ENCODE assay signal across 1 cellular context in the genomic region with DNA sequence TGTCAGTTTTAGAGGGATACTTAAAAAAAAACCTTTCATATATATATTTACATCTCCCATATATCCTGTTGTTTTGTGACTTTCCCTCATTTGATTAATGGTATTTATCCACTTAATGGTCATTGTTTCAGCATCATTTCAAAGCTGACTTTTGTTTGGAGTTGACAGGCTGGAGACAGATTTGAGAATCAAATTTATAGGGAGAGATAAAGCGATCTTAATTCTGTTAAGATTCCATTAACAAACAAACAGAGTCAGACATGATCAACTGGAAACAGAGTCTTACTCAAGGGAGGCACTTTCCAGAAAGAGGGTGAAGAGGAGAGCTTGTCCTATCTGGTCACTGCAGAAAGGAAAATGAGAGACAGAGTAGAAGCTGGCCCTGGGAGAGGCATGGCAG.
A peak's percentile ranks its signal among the peaks of the same experiment; 100 is the strongest.
TF ChIP-seq lines count a peak whose summit lies in the region.

No MANE protein-coding gene starts in this region.

TF ChIP-seq in SK-N-SH, 30 proteins besides CTCF, POLR2A, EP300 and RAD21 (continued from another document):
- TF ChIP-seq, protein P1, sequence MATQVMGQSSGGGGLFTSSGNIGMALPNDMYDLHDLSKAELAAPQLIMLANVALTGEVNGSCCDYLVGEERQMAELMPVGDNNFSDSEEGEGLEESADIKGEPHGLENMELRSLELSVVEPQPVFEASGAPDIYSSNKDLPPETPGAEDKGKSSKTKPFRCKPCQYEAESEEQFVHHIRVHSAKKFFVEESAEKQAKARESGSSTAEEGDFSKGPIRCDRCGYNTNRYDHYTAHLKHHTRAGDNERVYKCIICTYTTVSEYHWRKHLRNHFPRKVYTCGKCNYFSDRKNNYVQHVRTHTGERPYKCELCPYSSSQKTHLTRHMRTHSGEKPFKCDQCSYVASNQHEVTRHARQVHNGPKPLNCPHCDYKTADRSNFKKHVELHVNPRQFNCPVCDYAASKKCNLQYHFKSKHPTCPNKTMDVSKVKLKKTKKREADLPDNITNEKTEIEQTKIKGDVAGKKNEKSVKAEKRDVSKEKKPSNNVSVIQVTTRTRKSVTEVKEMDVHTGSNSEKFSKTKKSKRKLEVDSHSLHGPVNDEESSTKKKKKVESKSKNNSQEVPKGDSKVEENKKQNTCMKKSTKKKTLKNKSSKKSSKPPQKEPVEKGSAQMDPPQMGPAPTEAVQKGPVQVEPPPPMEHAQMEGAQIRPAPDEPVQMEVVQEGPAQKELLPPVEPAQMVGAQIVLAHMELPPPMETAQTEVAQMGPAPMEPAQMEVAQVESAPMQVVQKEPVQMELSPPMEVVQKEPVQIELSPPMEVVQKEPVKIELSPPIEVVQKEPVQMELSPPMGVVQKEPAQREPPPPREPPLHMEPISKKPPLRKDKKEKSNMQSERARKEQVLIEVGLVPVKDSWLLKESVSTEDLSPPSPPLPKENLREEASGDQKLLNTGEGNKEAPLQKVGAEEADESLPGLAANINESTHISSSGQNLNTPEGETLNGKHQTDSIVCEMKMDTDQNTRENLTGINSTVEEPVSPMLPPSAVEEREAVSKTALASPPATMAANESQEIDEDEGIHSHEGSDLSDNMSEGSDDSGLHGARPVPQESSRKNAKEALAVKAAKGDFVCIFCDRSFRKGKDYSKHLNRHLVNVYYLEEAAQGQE (IDR thresholded peaks at IDR 0.05; ENCODE audit: low read depth, low read length), result no peak
- TF ChIP-seq JUND (IDR thresholded peaks at IDR 0.05) (no peak), CHD2 (IDR thresholded peaks at IDR 0.05; ENCODE audit: low read length, partially characterized antibody) (peak; percentile 42), GATA2 (CRISPR knock-in tag; IDR thresholded peaks at IDR 0.05) (peak; percentile 66), SMC3 (IDR thresholded peaks at IDR 0.05; ENCODE audit: low read depth, low read length) (no peak), RFX5 (IDR thresholded peaks at IDR 0.05; ENCODE audit: low read length) (no peak), RCOR1 (IDR thresholded peaks at IDR 0.05; ENCODE audit: low read length) (no peak), GABPA (IDR thresholded peaks at IDR 0.05; ENCODE audit: low read depth) (no peak), MXI1 (IDR thresholded peaks at IDR 0.05; ENCODE audit: low read depth, low read length) (no peak), RXRA (IDR thresholded peaks at IDR 0.05; ENCODE audit: borderline replicate concordance, low read depth) (no peak)
- TF ChIP-seq, protein P2, sequence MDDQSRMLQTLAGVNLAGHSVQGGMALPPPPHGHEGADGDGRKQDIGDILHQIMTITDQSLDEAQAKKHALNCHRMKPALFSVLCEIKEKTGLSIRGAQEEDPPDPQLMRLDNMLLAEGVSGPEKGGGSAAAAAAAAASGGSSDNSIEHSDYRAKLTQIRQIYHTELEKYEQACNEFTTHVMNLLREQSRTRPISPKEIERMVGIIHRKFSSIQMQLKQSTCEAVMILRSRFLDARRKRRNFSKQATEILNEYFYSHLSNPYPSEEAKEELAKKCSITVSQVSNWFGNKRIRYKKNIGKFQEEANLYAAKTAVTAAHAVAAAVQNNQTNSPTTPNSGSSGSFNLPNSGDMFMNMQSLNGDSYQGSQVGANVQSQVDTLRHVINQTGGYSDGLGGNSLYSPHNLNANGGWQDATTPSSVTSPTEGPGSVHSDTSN (IDR thresholded peaks at IDR 0.05), result no peak
- TF ChIP-seq, protein P3, sequence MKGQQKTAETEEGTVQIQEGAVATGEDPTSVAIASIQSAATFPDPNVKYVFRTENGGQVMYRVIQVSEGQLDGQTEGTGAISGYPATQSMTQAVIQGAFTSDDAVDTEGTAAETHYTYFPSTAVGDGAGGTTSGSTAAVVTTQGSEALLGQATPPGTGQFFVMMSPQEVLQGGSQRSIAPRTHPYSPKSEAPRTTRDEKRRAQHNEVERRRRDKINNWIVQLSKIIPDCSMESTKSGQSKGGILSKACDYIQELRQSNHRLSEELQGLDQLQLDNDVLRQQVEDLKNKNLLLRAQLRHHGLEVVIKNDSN (IDR thresholded peaks at IDR 0.05; ENCODE audit: borderline replicate concordance, low read depth), result no peak
- TF ChIP-seq, protein P4, sequence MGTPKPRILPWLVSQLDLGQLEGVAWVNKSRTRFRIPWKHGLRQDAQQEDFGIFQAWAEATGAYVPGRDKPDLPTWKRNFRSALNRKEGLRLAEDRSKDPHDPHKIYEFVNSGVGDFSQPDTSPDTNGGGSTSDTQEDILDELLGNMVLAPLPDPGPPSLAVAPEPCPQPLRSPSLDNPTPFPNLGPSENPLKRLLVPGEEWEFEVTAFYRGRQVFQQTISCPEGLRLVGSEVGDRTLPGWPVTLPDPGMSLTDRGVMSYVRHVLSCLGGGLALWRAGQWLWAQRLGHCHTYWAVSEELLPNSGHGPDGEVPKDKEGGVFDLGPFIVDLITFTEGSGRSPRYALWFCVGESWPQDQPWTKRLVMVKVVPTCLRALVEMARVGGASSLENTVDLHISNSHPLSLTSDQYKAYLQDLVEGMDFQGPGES (IDR thresholded peaks at IDR 0.05; ENCODE audit: low read depth, low read length), result no peak
